Comparison of ENCODE assay signal across 20 cellular contexts in the genomic region with DNA sequence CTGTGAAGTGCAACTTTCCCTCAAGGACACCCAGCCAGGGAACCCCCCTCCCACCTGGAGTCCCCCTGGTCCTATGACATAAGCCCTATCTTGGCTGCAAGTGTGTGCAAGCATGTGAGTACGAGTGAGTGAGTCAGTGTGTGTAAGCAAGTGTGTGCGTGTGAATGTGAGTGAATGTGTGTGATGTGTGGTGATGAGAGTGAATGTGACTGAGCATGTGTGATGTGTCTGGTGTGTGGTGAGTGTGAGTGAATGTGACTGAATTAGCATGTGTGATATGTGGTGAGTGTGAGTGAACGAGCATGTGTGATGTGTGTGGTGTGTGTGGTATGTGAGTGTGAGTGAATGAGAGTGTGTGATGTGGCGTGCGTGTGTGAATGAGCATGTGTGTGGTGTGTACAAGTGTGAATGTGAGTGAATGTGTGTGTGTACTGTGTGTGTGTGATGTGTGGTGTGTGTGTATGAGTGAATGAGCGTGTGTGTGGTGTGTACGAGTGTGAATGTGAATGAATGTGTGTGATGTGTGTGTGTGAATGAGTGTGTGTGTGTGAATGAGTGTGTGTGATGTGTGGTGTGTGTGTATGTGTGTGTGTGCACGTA.
DNase-seq lines count a peak whose midpoint lies in the region; ATAC-seq, FAIRE-seq and TF ChIP-seq lines count a peak whose summit lies in the region.
"Had no signal": no experiment of that assay in that cellular context is flagged by ENCODE, and none has a peak within 500 bp of the region (broad histone marks: within the 10 kb centered on the region; RNA-seq: fewer than 3 reads in every experiment).

No MANE protein-coding gene starts in this region.

- H3K27me3 ChIP-seq in H9 (ENCODE audit: insufficient read depth, low read length) = no peaks in the 10 kb centered on the region
- no peaks in the 10 kb centered on the region for H3K27me3 ChIP-seq in GM12878 (replicated peaks in 1 of 2; ENCODE audit: control insufficient read depth in 2 of 2, insufficient read depth in 2 of 2, low read length in 1 of 2)
- no peaks in the 10 kb centered on the region for H3K27me3 ChIP-seq in mesendoderm (ENCODE audit: insufficient read depth, low read length, poor library complexity)
- H3K27me3 ChIP-seq: body of pancreas had no signal

- no peaks in the 10 kb centered on the region for H3K23me2 ChIP-seq in H9 (ENCODE audit: insufficient read length, low read depth, low read length, poor library complexity, severe bottlenecking)

- no peak overlapping the region for H4K91ac ChIP-seq in H9 (ENCODE audit: insufficient read length, low read depth, low read length)

- H3K14ac ChIP-seq in H9 (ENCODE audit: insufficient read depth, low read length) = no peak overlapping the region

- no peak overlapping the region for H2BK20ac ChIP-seq in H9 (ENCODE audit: low read depth, low read length, poor library complexity, severe bottlenecking)

- H3K4me1 ChIP-seq in H9 (ENCODE audit: insufficient read depth, low read length) (peaks cover 2% of the 10 kb centered on the region; the same call in 1 of the 2 replicates), GM12878 (ENCODE audit: control insufficient read depth, insufficient read depth, low read length) (no peaks in the 10 kb centered on the region; the same call in 1 of the 2 replicates), mesendoderm (ENCODE audit: control insufficient read depth, low read depth, low read length) (peaks cover 13% of the 10 kb centered on the region)

- no peak overlapping the region for H3K56ac ChIP-seq in H9 (ENCODE audit: insufficient read length, low read depth, low read length)
- H3K56ac ChIP-seq in mesendoderm (ENCODE audit: low read length) = peak overlapping the region; percentile 40

- H3K27me3 Mint-ChIP-seq in CD14-positive monocyte (ENCODE audit: low read depth in 3 of 3) (peaks cover 2 to 7% (median 2%) of the 10 kb centered on the region in 3 donors), H9 (ENCODE audit: low read depth) (no peaks in the 10 kb centered on the region)
- H3K27me3 Mint-ChIP-seq: naive B cell had no signal

- H3K9ac ChIP-seq in H9 (ENCODE audit: extremely low read depth, insufficient read length, low read length) (no peak overlapping the region), GM12878 (ENCODE audit: control insufficient read depth, insufficient read depth, low read length) (no peak overlapping the region), mesendoderm (ENCODE audit: low read length) (no peak overlapping the region)

- H3K27ac ChIP-seq in H9 (ENCODE audit: insufficient read length, low read depth, low read length) (no peak overlapping the region), GM12878 (ENCODE audit: control insufficient read depth, insufficient read depth) (no peak overlapping the region), mesendoderm (ENCODE audit: low read depth, low read length) (no peak overlapping the region)
- H3K27ac ChIP-seq: body of pancreas, spleen, VCaP had no signal

- no peak overlapping the region for H2BK120ac ChIP-seq in H9 (ENCODE audit: low read depth, low read length, poor library complexity, severe bottlenecking)
- no peak overlapping the region for H2BK120ac ChIP-seq in mesendoderm (ENCODE audit: low read depth, low read length)

- H3K23ac ChIP-seq in H9 (ENCODE audit: insufficient read length, low read depth, low read length) (no peak overlapping the region), mesendoderm (ENCODE audit: low read length) (no peak overlapping the region)

- CTCF ChIA-PET in GM12878 (lab: Yijun Ruan, JAX) = interaction anchor here (0.8 to 1.8 kb wide), 3 partner anchors 143 to 344 kb away, joined by 3 to 4 read pairs (median 3); no protein-coding TSS in a partner anchor

- no peak for TF ChIP-seq EP300 in GM12878 (IDR thresholded peaks at IDR 0.05; ENCODE audit: borderline replicate concordance in 1 of 2, control insufficient read depth in 1 of 2, low read depth in 2 of 2, low read length in 2 of 2)

- H3K79me1 ChIP-seq in H9 (ENCODE audit: insufficient read depth, low read depth, low read length, poor library complexity, severe bottlenecking) = no peaks in the 10 kb centered on the region
- H3K79me1 ChIP-seq in mesendoderm (ENCODE audit: low read length) = no peaks in the 10 kb centered on the region

- TF ChIP-seq POLR2A in GM12878 (IDR thresholded peaks at IDR 0.05; ENCODE audit: low read depth, low read length) = no peak

- H3K18ac ChIP-seq in H9 (ENCODE audit: insufficient read length, low read depth, low read length) = no peak overlapping the region
- H3K18ac ChIP-seq in mesendoderm (ENCODE audit: low read length) = no peak overlapping the region

- TF ChIP-seq RAD21 in GM12878 (IDR thresholded peaks at IDR 0.05; ENCODE audit: insufficient read depth, low read depth, low read length) = no peak

- H4K5ac ChIP-seq in H9 (ENCODE audit: insufficient read length, low read depth, low read length) = no peak overlapping the region
- H4K5ac ChIP-seq in mesendoderm (ENCODE audit: low read length) = no peak overlapping the region

- H4K8ac ChIP-seq in H9 (replicated peaks; ENCODE audit: insufficient read length, low read depth, low read length) (peak overlapping the region; percentile 16), mesendoderm (ENCODE audit: low read depth, low read length) (no peak overlapping the region)

- H2AK5ac ChIP-seq in H9 (ENCODE audit: insufficient read length, low read length) (no peak overlapping the region), mesendoderm (ENCODE audit: low read length) (peak overlapping the region; percentile 41)

- H2BK15ac ChIP-seq in H9 (ENCODE audit: low read depth, low read length) (no peak overlapping the region), mesendoderm (replicated peaks; ENCODE audit: low read depth) (no peak overlapping the region)

- H3K9me3 Mint-ChIP-seq in CD14-positive monocyte = no peaks in the 10 kb centered on the region
- peaks cover 0 to 3% of the 10 kb centered on the region in 2 experiments; a peak in 2 of 5 replicates for H3K9me3 Mint-ChIP-seq in H9
- H3K9me3 Mint-ChIP-seq: naive B cell had no signal

- no peak overlapping the region for H3K27ac Mint-ChIP-seq in CD14-positive monocyte
- H3K27ac Mint-ChIP-seq in H9 = no peak overlapping the region

- H3K4me3 Mint-ChIP-seq in CD14-positive monocyte (no peak overlapping the region), H9 (no peak overlapping the region)
- H3K4me3 Mint-ChIP-seq: naive B cell had no signal

- H3K4me3 ChIP-seq in GM12878 = no peak overlapping the region
- no peak overlapping the region for H3K4me3 ChIP-seq in mesendoderm (ENCODE audit: low read length)
- H3K4me3 ChIP-seq: body of pancreas, spleen had no signal

- BruUV-seq in GM12878 (replicated peaks; lab: Mats Ljungman, UMichigan) = no TSS peak

- H3K36me3 Mint-ChIP-seq in CD14-positive monocyte (no peaks in the 10 kb centered on the region), H9 (ENCODE audit: insufficient read depth in 1 of 3, low read depth in 3 of 3) (peaks cover 0 to 2% (median 0%) of the 10 kb centered on the region in 3 experiments; a peak in 1 of 7 replicates)
- H3K36me3 Mint-ChIP-seq: naive B cell had no signal

- peak; percentile 13 for DNase-seq in CD14-positive monocyte (ENCODE audit: low spot score)
- DNase-seq in H9 = no peak
- DNase-seq in GM12878 (ENCODE audit: low read depth, low spot score) = peak; percentile 9
- no peak for DNase-seq in mesendoderm
- no peak for DNase-seq in NCI-H748 treated with DMSO at 0.1 percent for 48 hours (lab: John Stamatoyannopoulos, UW)
- no peak for DNase-seq in NCI-H2029 treated with DMSO at 0.1 percent for 48 hours (lab: John Stamatoyannopoulos, UW)
- DNase-seq: activated naive CD4-positive, alpha-beta T cell treated with Interleukin-2 at 50 U/mL for 16 hours; body of pancreas; GF-D8; naive B cell; NCI-H2081; NCI-H510A treated with DMSO at 0.1 percent for 48 hours; OCI-M1; stimulated activated naive CD4-positive, alpha-beta T cell treated with Interleukin-2 at 50 U/mL for 16 hours; SW 1271 had no signal

- H2AFZ ChIP-seq in H9 (ENCODE audit: low read length) (no peak overlapping the region), GM12878 (ENCODE audit: control insufficient read depth, low read depth, low read length) (no peak overlapping the region)

- in situ Hi-C loops in GM12878 (cut with MboI) = no loop called here

- POLR2A ChIA-PET in GM12878 (lab: Charles Lee) = no interaction called here

- ATAC-seq in GM12878 (peak; percentile 7; the same call in 2 of the 3 replicates), GM18511 (IDR thresholded peaks at IDR 0.05; ENCODE audit: unreplicated experiment) (no peak), HG03521 (IDR thresholded peaks at IDR 0.05; ENCODE audit: unreplicated experiment) (no peak)
- ATAC-seq: body of pancreas had no signal

- intact Hi-C loops in CD14-positive monocyte (cut with micrococcal nuclease) = loop anchor here in 1 of 2 donors (10.0 kb wide), 1 partner anchor 155 kb away; no protein-coding TSS in a partner anchor
- intact Hi-C loops in GM12878 (cut with micrococcal nuclease; ENCODE audit: unreplicated experiment) = loop anchor here (5.0 kb wide), 2 partner anchors 218 to 342 kb away; no protein-coding TSS in a partner anchor

- H3K36me3 ChIP-seq in GM12878 (ENCODE audit: control insufficient read depth in 2 of 2, insufficient read depth in 2 of 2, low read length in 1 of 2) = no peaks in the 10 kb centered on the region
- H3K36me3 ChIP-seq in mesendoderm (ENCODE audit: control insufficient read depth, insufficient read depth, low read length) = no peaks in the 10 kb centered on the region
- H3K36me3 ChIP-seq: spleen had no signal

- no peak overlapping the region for H2BK12ac ChIP-seq in H9 (ENCODE audit: insufficient read length, low read depth, low read length)

- SMC1A ChIA-PET in GM12878 (lab: Charles Lee; ENCODE audit: uncharacterized antibody, unreplicated experiment) = no interaction called here

- H2BK5ac ChIP-seq in H9 (ENCODE audit: insufficient read length, low read length) (no peak overlapping the region), mesendoderm (ENCODE audit: low read length) (no peak overlapping the region)

- TF ChIP-seq CTCF in CD14-positive monocyte (IDR thresholded peaks at IDR 0.05) (no peak), H9 (conservative IDR thresholded peaks at IDR 0.05) (no peak), GM12878 (IDR thresholded peaks at IDR 0.05 in 2 of 3, conservative IDR thresholded peaks at IDR 0.05 in 1 of 3; ENCODE audit: control insufficient read depth in 2 of 3, extremely low read depth in 1 of 3, insufficient read depth in 1 of 3, low read depth in 3 of 3, low read length in 3 of 3) (no peak)

- H3K79me2 ChIP-seq in H9 (ENCODE audit: insufficient read depth, low read length) (no peaks in the 10 kb centered on the region), GM12878 (ENCODE audit: control insufficient read depth, insufficient read depth, low read length) (no peaks in the 10 kb centered on the region), mesendoderm (ENCODE audit: control insufficient read depth, insufficient read depth, low read length) (no peaks in the 10 kb centered on the region)

- FAIRE-seq in GM12878 (lab: Jason Lieb, UNC) = peak; percentile 75
- FAIRE-seq: D721Med had no signal

- H3K4me2 ChIP-seq in H9 (ENCODE audit: insufficient read depth, insufficient read length, low read length) (no peak overlapping the region), GM12878 (ENCODE audit: control insufficient read depth, insufficient read depth) (no peak overlapping the region), mesendoderm (ENCODE audit: low read length) (no peak overlapping the region)

- no peak overlapping the region for H3T11ph ChIP-seq in H9 (ENCODE audit: low read length)

- WGBS in H9 (ENCODE audit: extremely low coverage, insufficient read length, low lambda C conversion rate) = 100% methylated on average over 6 of the region's 8 CpGs
- WGBS in GM12878 (ENCODE audit: insufficient coverage, insufficient replicate concordance, low lambda C conversion rate, missing lambda C conversion rate) = 75% methylated on average over 8 of the region's 8 CpGs
- WGBS in mesendoderm (ENCODE audit: extremely low coverage, insufficient coverage, low lambda C conversion rate) = 88% methylated on average over 6 of the region's 8 CpGs

- RAD21 ChIA-PET in GM12878 (lab: Charles Lee; ENCODE audit: unreplicated experiment) = no interaction called here

- peaks cover 12% of the 10 kb centered on the region for H3K4me1 Mint-ChIP-seq in CD14-positive monocyte
- H3K4me1 Mint-ChIP-seq in H9 = peaks cover 17 to 19% of the 10 kb centered on the region in 2 experiments

- H3K4ac ChIP-seq in H9 (ENCODE audit: low read depth, low read length) (no peak overlapping the region), mesendoderm (ENCODE audit: low read depth, low read length) (no peak overlapping the region)

- H3K9me3 ChIP-seq in H9 (ENCODE audit: control insufficient read depth, low read depth, low read length) = no peaks in the 10 kb centered on the region
- no peaks in the 10 kb centered on the region for H3K9me3 ChIP-seq in GM12878 (replicated peaks; ENCODE audit: control insufficient read depth, insufficient read depth, low read length)
- H3K9me3 ChIP-seq: body of pancreas, spleen had no signal

- H4K20me1 ChIP-seq in H9 (ENCODE audit: control insufficient read depth, insufficient read depth, insufficient read length) (no peaks in the 10 kb centered on the region), GM12878 (ENCODE audit: control insufficient read depth, insufficient read depth) (no peaks in the 10 kb centered on the region)

Comparison
In these comparisons a context has a peak if more than half of its experiments do, and no peak if none do; other contexts are left out.
1. DNase-seq: peak in CD14-positive monocyte (single experiment) and GM12878 (single experiment); none in H9 (single experiment), mesendoderm (single experiment), NCI-H748 treated with DMSO at 0.1 percent for 48 hours (single experiment) and NCI-H2029 treated with DMSO at 0.1 percent for 48 hours (single experiment).